ENCODE assay signal across 31 cellular contexts in genomic region chr7:3780525-3780924, GRCh38.
"Had no signal": no experiment of that assay in that cellular context is flagged by ENCODE, and none has a peak within 500 bp of the region (broad histone marks: within the 10 kb centered on the region; RNA-seq: fewer than 3 reads in every experiment).

No MANE protein-coding gene starts in this region.

- H3K4me1 ChIP-seq: adrenal gland, body of pancreas, esophagus squamous epithelium, heart right ventricle had no signal

- FAIRE-seq: colon, endometrium, endothelial cell of umbilical vein had no signal

- H3K27me3 ChIP-seq: adrenal gland, body of pancreas, gastroesophageal sphincter, heart right ventricle had no signal

- H3K36me3 ChIP-seq: adrenal gland, esophagus squamous epithelium, gastroesophageal sphincter, heart right ventricle had no signal

- H3K9me3 ChIP-seq: adrenal gland had no signal

- H3K27ac ChIP-seq: adrenal gland, body of pancreas, epithelial cell of prostate, esophagus squamous epithelium, gastroesophageal sphincter, heart right ventricle had no signal

- DNase-seq: activated B cell treated with CpG ODN at 0.5 μM for 24 hours; activated CD4-positive, alpha-beta T cell treated with anti-CD3 and anti-CD28 coated beads for 48 hours; activated CD4-positive, alpha-beta T cell treated with anti-CD3 and anti-CD28 coated beads, Interleukin-2, amount 50 U/mL, for 1 hour; activated CD4-positive, alpha-beta T cell treated with anti-CD3 and anti-CD28 coated beads, Interleukin-2, amount 50 U/mL, for 48 hours; activated CD8-positive, alpha-beta memory T cell treated with anti-CD3 and anti-CD28 coated beads for 24 hours; activated CD8-positive, alpha-beta T cell treated with anti-CD3 and anti-CD28 coated beads for 36 hours; activated effector memory CD4-positive, alpha-beta T cell treated with Interleukin-2 at 50 U/mL for 16 hours; activated naive CD4-positive, alpha-beta T cell treated with anti-CD3 and anti-CD28 coated beads for 36 hours; activated naive CD8-positive, alpha-beta T cell treated with anti-CD3 and anti-CD28 coated beads for 36 hours; activated naive CD8-positive, alpha-beta T cell treated with anti-CD3 and anti-CD28 coated beads, Interleukin-2, amount 50 U/mL, for 24 hours; activated T-cell treated with anti-CD3 and anti-CD28 coated beads, Interleukin-2, amount 50 U/mL, for 4 hours; adrenal gland; amygdala; aorta; body of pancreas; caudate nucleus; cortex of kidney; dermis blood vessel endothelial cell; effector CD4-positive, alpha-beta T cell; effector memory CD8-positive, alpha-beta T cell; esophagus squamous epithelium; foreskin melanocyte; heart right ventricle; T-helper 2 cell had no signal

- ATAC-seq: activated CD4-positive, CD25-positive, alpha-beta regulatory T cell treated with anti-CD3 and anti-CD28 coated beads, Interleukin-2, amount 50 U/mL, for 24 hours; activated CD8-positive, alpha-beta T cell treated with anti-CD3 and anti-CD28 coated beads for 36 hours; activated naive CD8-positive, alpha-beta T cell treated with anti-CD3 and anti-CD28 coated beads, Interleukin-2, amount 50 U/mL, for 24 hours; activated T-cell treated with anti-CD3 and anti-CD28 coated beads, Interleukin-2, amount 50 U/mL, for 4 hours; activated T-helper 17 cell treated with anti-CD3 and anti-CD28 coated beads, Interleukin-2, amount 50 U/mL, for 72 hours; body of pancreas; effector memory CD8-positive, alpha-beta T cell; gastroesophageal sphincter; heart right ventricle had no signal

- H3K4me3 ChIP-seq: adrenal gland, body of pancreas, esophagus squamous epithelium, gastroesophageal sphincter, heart right ventricle had no signal
